ENCODE assay signal across 1 cellular context in genomic region chr3:47664519-47664918, GRCh38.
TF ChIP-seq lines count a peak whose summit lies in the region.

No MANE protein-coding gene starts in this region.

TF ChIP-seq in SK-N-SH treated with all-trans-retinoic acid at 6 μM for 48 hours, 23 proteins besides CTCF, POLR2A, EP300 and RAD21 (continued from another document):
- TF ChIP-seq POU6F1 (CRISPR knock-in tag; IDR thresholded peaks at IDR 0.05; ENCODE audit: borderline replicate concordance, low read depth) (no peak), ZFP3 (CRISPR knock-in tag; IDR thresholded peaks at IDR 0.05) (no peak), CSDC2 (CRISPR knock-in tag; IDR thresholded peaks at IDR 0.05) (no peak), ZC3H10 (CRISPR knock-in tag; IDR thresholded peaks at IDR 0.05) (no peak)
